Comparison of ENCODE assay signal across 22 cellular contexts in the genomic region with DNA sequence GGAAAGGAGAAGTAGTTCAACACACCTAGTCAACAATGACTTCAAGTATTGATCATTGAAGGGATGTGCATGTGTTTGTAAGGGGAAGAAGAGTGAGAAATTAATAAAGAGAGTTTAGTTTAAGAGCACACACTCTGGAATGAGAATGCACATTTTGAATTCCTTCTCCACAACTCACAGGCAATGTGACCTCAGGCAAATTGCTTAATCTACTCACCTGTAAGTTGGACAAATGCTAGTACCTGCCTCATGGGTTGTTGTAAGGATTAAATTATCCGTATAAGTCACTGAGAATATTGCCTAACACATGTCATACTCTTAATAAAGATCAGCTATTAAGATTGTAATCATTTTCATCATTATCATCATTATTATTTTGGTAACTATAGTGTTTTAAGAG.
"Had no signal": no experiment of that assay in that cellular context is flagged by ENCODE, and none has a peak within 500 bp of the region (broad histone marks: within the 10 kb centered on the region; RNA-seq: fewer than 3 reads in every experiment).

No MANE protein-coding gene starts in this region.

- H3K4me3 ChIP-seq: K562 had no signal

- FAIRE-seq: K562, TTC549 had no signal

- DNase-seq: activated B cell treated with CpG ODN at 0.5 μM for 24 hours; activated CD4-positive, alpha-beta memory T cell treated with anti-CD3 and anti-CD28 coated beads for 36 hours; activated CD4-positive, alpha-beta T cell treated with anti-CD3 and anti-CD28 coated beads, Interleukin-2, amount 10 ng/mL, durations not matched to agents 7 days and 5 days; activated CD8-positive, alpha-beta memory T cell treated with anti-CD3 and anti-CD28 coated beads for 24 hours; activated gamma-delta T cell treated with Interleukin-2 at 50 U/mL for 16 hours; activated naive CD4-positive, alpha-beta T cell treated with anti-CD3 and anti-CD28 coated beads, Interleukin-2, amount 10 ng/mL, durations not matched to agents 7 days and 5 days; activated naive CD8-positive, alpha-beta T cell treated with anti-CD3 and anti-CD28 coated beads for 36 hours; activated T-cell treated with anti-CD3 and anti-CD28 coated beads, Interleukin-2, amount 50 U/mL, for 48 hours; central memory CD4-positive, alpha-beta T cell; Karpas-422; NCI-H1105 treated with DMSO at 0.1 percent for 48 hours; NCI-H1436 treated with DMSO at 0.1 percent for 48 hours; NCI-H187; NCI-H2081; NCI-H446; NCI-H524; SHP77 treated with DMSO at 0.1 percent for 48 hours; T-helper 17 cell; T-helper 9 cell had no signal

- ATAC-seq: K562, Panc1, T-helper 17 cell had no signal
